In genomic region chr15:82221535-82221934, GRCh38 we compare ENCODE assay signal across 8 cellular contexts. TPM values are rescaled to one million over a fixed set of nuclear protein-coding genes. Genes with fewer than 3 reads are reported as not detected.
A peak's percentile ranks its signal among the peaks of the same experiment; 100 is the strongest.
DNase-seq lines count a peak whose midpoint lies in the region; ATAC-seq, FAIRE-seq and TF ChIP-seq lines count a peak whose summit lies in the region.
"Not testable (repeated sequence)": the region's sequence is repeated elsewhere in the genome, so short reads cannot be mapped to it uniquely, and the experiment has no call there.

No MANE protein-coding gene starts in this region.

- not testable (repeated sequence) for H3K9me2 ChIP-seq in MM.1S (replicated peaks; ENCODE audit: insufficient read depth, low read length)

- H3K36me3 ChIP-seq in BJ (ENCODE audit: control insufficient read depth, insufficient read depth, low read length); MM.1S (replicated peaks; ENCODE audit: insufficient read depth, low read length); fibroblast of lung (ENCODE audit: control insufficient read depth, insufficient read depth, low read length): not testable (repeated sequence)
- H3K36me3 ChIP-seq in right lobe of liver = peaks cover 0 to 18% (median 4%) of the 10 kb centered on the region in 4 donors

- H4K20me1 ChIP-seq in MM.1S (ENCODE audit: insufficient read depth, low read length); fibroblast of lung (ENCODE audit: control insufficient read depth, extremely low read depth, insufficient read depth, low read length): not testable (repeated sequence)

- H3K27ac Mint-ChIP-seq in T-helper 17 cell = peak overlapping the region; percentile 54
- peak overlapping the region; percentile 39 for H3K27ac Mint-ChIP-seq in activated naive CD4-positive, alpha-beta T cell treated with anti-CD3 and anti-CD28 coated beads, Interleukin-2, amount 50 U/mL, for 24 hours
- H3K27ac Mint-ChIP-seq in stimulated activated naive B cell treated with anti-CD40 and anti-IgM and Interleukin-4, amounts not matched to agents 10 μg/mL and 1 μg/mL and 100 μg/mL, for 72 hours = not testable (repeated sequence)

- not testable (repeated sequence) for H3K27me3 Mint-ChIP-seq in T-helper 17 cell; activated naive CD4-positive, alpha-beta T cell treated with anti-CD3 and anti-CD28 coated beads, Interleukin-2, amount 50 U/mL, for 24 hours; stimulated activated naive B cell treated with anti-CD40 and anti-IgM and Interleukin-4, amounts not matched to agents 10 μg/mL and 1 μg/mL and 100 μg/mL, for 72 hours

- H3K79me2 ChIP-seq in MM.1S (ENCODE audit: low read length); fibroblast of lung (ENCODE audit: control insufficient read depth, insufficient read depth, low read length): not testable (repeated sequence)

- intact Hi-C loops in right lobe of liver (cut with DNase I) = not testable (repeated sequence)

- not testable (repeated sequence) for H3K4me2 ChIP-seq in MM.1S (ENCODE audit: low read depth, low read length); fibroblast of lung (ENCODE audit: extremely low read depth, insufficient read depth, low read length)

- H3K4me1 Mint-ChIP-seq in T-helper 17 cell; activated naive CD4-positive, alpha-beta T cell treated with anti-CD3 and anti-CD28 coated beads, Interleukin-2, amount 50 U/mL, for 24 hours; stimulated activated naive B cell treated with anti-CD40 and anti-IgM and Interleukin-4, amounts not matched to agents 10 μg/mL and 1 μg/mL and 100 μg/mL, for 72 hours: not testable (repeated sequence)

- not testable (repeated sequence) for H3F3A ChIP-seq in MM.1S (ENCODE audit: insufficient read depth, low read length)

- H3K36me3 Mint-ChIP-seq in T-helper 17 cell (ENCODE audit: low read depth) = peaks cover 13% of the 10 kb centered on the region
- not testable (repeated sequence) for H3K36me3 Mint-ChIP-seq in activated naive CD4-positive, alpha-beta T cell treated with anti-CD3 and anti-CD28 coated beads, Interleukin-2, amount 50 U/mL, for 24 hours
- peaks cover 25 to 47% of the 10 kb centered on the region in 2 donors for H3K36me3 Mint-ChIP-seq in stimulated activated naive B cell treated with anti-CD40 and anti-IgM and Interleukin-4, amounts not matched to agents 10 μg/mL and 1 μg/mL and 100 μg/mL, for 72 hours

- H3K27ac ChIP-seq in MM.1S (ENCODE audit: low read length); fibroblast of lung (ENCODE audit: insufficient read depth, low read length); right lobe of liver: not testable (repeated sequence)

- TF ChIP-seq CTCF in BJ (IDR thresholded peaks at IDR 0.05; ENCODE audit: insufficient read depth, low read depth, low read length) (0 out of 2 replicates have a peak, but pooled peaks have one; percentile 17), MM.1S (IDR thresholded peaks at IDR 0.05; ENCODE audit: low read length) (peak; percentile 23; the same call in 1 of the 2 replicates), fibroblast of lung (conservative IDR thresholded peaks at IDR 0.05 in 1 of 2, IDR thresholded peaks at IDR 0.05 in 1 of 2; ENCODE audit: low read depth in 1 of 2, low read length in 2 of 2) (peak in 1 of 2 donors; percentile 30), right lobe of liver (IDR thresholded peaks at IDR 0.05) (peak in 3 of 4 donors; percentile 24 to 39 (median 38))

- not testable (repeated sequence) for H3K9me3 Mint-ChIP-seq in activated naive CD4-positive, alpha-beta T cell treated with anti-CD3 and anti-CD28 coated beads, Interleukin-2, amount 50 U/mL, for 24 hours; stimulated activated naive B cell treated with anti-CD40 and anti-IgM and Interleukin-4, amounts not matched to agents 10 μg/mL and 1 μg/mL and 100 μg/mL, for 72 hours

- 64% methylated on average over 2 of the region's 2 CpGs for whole genome bisulfite sequencing in right lobe of liver (ENCODE audit: insufficient coverage, low coverage, low lambda C conversion rate, missing lambda C conversion rate)

- H3K4me1 ChIP-seq in MM.1S (ENCODE audit: low read length); fibroblast of lung (ENCODE audit: control insufficient read depth, extremely low read depth, insufficient read depth, low read length); right lobe of liver: not testable (repeated sequence)

- not testable (repeated sequence) for H3K4me3 Mint-ChIP-seq in T-helper 17 cell; activated naive CD4-positive, alpha-beta T cell treated with anti-CD3 and anti-CD28 coated beads, Interleukin-2, amount 50 U/mL, for 24 hours; stimulated activated naive B cell treated with anti-CD40 and anti-IgM and Interleukin-4, amounts not matched to agents 10 μg/mL and 1 μg/mL and 100 μg/mL, for 72 hours

- DNase-seq in BJ (ENCODE audit: low read depth); GM12892 (ENCODE audit: insufficient read length); T-helper 17 cell: not testable (repeated sequence)
- DNase-seq in MM.1S = peak; percentile 10
- DNase-seq in fibroblast of lung (ENCODE audit: low read depth in 2 of 2) = peak; percentile 15 to 18
- DNase-seq in right lobe of liver = peak in 1 of 3 donors; percentile 24
- peak; percentile 21 for DNase-seq in stimulated activated naive B cell treated with anti-CD40 and anti-IgM and Interleukin-4, amounts not matched to agents 10 μg/mL and 1 μg/mL and 100 μg/mL, for 72 hours

- not testable (repeated sequence) for ATAC-seq in T-helper 17 cell
- peak; percentile 50 to 73 (median 70) for ATAC-seq in right lobe of liver
- peak; percentile 94 to 95 for ATAC-seq in stimulated activated naive B cell treated with anti-CD40 and anti-IgM and Interleukin-4, amounts not matched to agents 10 μg/mL and 1 μg/mL and 100 μg/mL, for 72 hours (replicated peaks)

- POLR2A ChIA-PET in BJ (lab: Charles Lee) = not testable (repeated sequence)

- H2AFZ ChIP-seq in MM.1S (ENCODE audit: low read length); fibroblast of lung (ENCODE audit: low read length): not testable (repeated sequence)

- H3K9me3 ChIP-seq in MM.1S (replicated peaks; ENCODE audit: insufficient read depth, low read length); T-helper 17 cell (ENCODE audit: control insufficient read depth, low read length, poor library complexity, severe bottlenecking); fibroblast of lung (ENCODE audit: control insufficient read depth, insufficient read depth, low read depth, low read length); right lobe of liver: not testable (repeated sequence)

- not testable (repeated sequence) for TF ChIP-seq POLR2A in GM12892 (IDR thresholded peaks at IDR 0.05; ENCODE audit: low read depth, low read length); right lobe of liver (IDR thresholded peaks at IDR 0.05)

- FAIRE-seq in GM12892 (lab: Jason Lieb, UNC) = peak; percentile 85

- H3K9ac ChIP-seq in MM.1S (ENCODE audit: low read length); fibroblast of lung (ENCODE audit: insufficient read depth, low read length): not testable (repeated sequence)

- H3K27me3 ChIP-seq in BJ (ENCODE audit: control insufficient read depth, insufficient read depth, low read length); MM.1S (replicated peaks; ENCODE audit: insufficient read depth, low read length); fibroblast of lung (ENCODE audit: control insufficient read depth, insufficient read depth, low read length); right lobe of liver: not testable (repeated sequence)

- not testable (repeated sequence) for H3K4me3 ChIP-seq in BJ (ENCODE audit: low read depth, low read length); MM.1S (ENCODE audit: low read length); fibroblast of lung (replicated peaks in 1 of 4; ENCODE audit: control extremely low read depth in 1 of 4, insufficient read depth in 1 of 4, low read depth in 3 of 4, low read length in 4 of 4); right lobe of liver

- CTCF ChIA-PET in BJ (lab: Yijun Ruan, JAX) = not testable (repeated sequence)

RNA-seq across cellular contexts. Expression of gene EFL1, which starts 41.0 kb away (rescaled TPM):
- polyA plus RNA-seq in BJ (2011; rRNA removed) (13.0 and 20.7 TPM in 2 replicates), fibroblast of lung (19.1 and 22.5 TPM in 2 replicates)
- 18.7 and 30.9 TPM in 2 replicates for polyA minus RNA-seq in BJ (2011; rRNA and poly(A)+ RNA removed)
- polyA plus RNA-seq in GM12892 (2012; ENCODE audit: missing spikeins) = 14.9 TPM
- total RNA-seq in T-helper 17 cell (10 to 100 TPM in 1 of 2 donors, 1 to 10 TPM in 1; 9.2 to 10.4 TPM), fibroblast of lung (21.8 and 29.9 TPM in 2 replicates), right lobe of liver (10 to 100 TPM in 2 of 6 experiments, 1 to 10 TPM in 4; 4.6 to 12.9 (median 9.4) TPM)
- 12.2 and 14.3 TPM in 2 replicates for polyA plus RNA-seq in fibroblast of lung (2012)
- 10.7 and 17.4 TPM in 2 replicates for polyA minus RNA-seq in fibroblast of lung (ENCODE audit: low replicate concordance)

RNA-seq across cellular contexts. Expression of gene SAXO2, which starts 41.1 kb away (rescaled TPM):
- polyA plus RNA-seq in BJ (2011; rRNA removed) (0.45 and 0.49 TPM in 2 replicates), fibroblast of lung (0.36 and 0.58 TPM in 2 replicates)
- polyA minus RNA-seq in BJ (2011; rRNA and poly(A)+ RNA removed) = 0.66 and 3.6 TPM in 2 replicates
- polyA plus RNA-seq in GM12892 (2012; ENCODE audit: missing spikeins) = 0.68 TPM
- total RNA-seq in T-helper 17 cell (under 1 TPM in 1 of 2 donors, not detected in 1; 0.68 TPM), fibroblast of lung (0.66 and 1.8 TPM in 2 replicates), right lobe of liver (1 to 10 TPM in 1 of 6 experiments, under 1 TPM in 4, not detected in 1; 0.06 to 1.1 (median 0.26) TPM)
- polyA plus RNA-seq in fibroblast of lung (2012) = 0.32 and 0.71 TPM in 2 replicates
- polyA minus RNA-seq in fibroblast of lung (ENCODE audit: low replicate concordance) = not detected in 2 replicates
